ENCODE assay signal across 1 cellular context in the genomic region with DNA sequence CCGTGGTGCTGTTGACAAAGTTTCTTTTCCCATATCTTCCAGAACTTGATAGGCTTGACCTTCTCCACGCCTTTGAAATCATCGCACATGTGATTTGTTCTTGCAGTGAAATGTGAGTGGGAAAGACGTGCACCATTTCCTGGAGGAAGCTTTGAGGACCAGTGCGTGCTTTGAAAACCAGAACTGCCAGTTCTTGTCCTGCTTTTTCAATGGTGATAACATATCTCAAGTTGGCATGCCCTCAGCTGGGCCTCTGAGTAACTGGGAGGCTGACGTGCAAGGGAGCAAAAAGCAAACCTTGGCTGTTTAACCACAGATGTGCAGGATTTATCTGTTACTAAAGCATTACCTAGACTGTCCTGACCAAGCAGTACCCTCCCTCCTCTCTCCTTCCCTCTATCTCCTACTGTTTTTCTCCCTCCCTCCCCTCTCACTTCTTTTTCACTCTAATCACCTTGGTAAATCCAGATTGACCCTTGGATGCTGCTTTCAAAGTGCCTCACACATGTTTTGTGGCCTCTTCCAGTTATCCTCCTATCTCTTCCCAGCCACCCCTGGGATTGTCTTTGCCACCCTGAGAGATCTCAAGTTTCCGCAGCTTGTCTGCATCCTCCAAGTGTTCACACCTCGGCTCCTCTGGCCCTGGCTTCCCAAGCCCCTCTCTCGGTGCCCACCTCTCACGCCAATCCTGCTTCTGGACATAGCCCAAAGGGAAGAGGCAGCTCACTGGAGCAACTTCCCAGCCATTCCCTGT.
TF ChIP-seq lines count a peak whose summit lies in the region.

No MANE protein-coding gene starts in this region.

TF ChIP-seq in WTC11, 78 proteins besides CTCF, POLR2A, EP300 and RAD21 (continued from another document):
- TF ChIP-seq, protein P1, sequence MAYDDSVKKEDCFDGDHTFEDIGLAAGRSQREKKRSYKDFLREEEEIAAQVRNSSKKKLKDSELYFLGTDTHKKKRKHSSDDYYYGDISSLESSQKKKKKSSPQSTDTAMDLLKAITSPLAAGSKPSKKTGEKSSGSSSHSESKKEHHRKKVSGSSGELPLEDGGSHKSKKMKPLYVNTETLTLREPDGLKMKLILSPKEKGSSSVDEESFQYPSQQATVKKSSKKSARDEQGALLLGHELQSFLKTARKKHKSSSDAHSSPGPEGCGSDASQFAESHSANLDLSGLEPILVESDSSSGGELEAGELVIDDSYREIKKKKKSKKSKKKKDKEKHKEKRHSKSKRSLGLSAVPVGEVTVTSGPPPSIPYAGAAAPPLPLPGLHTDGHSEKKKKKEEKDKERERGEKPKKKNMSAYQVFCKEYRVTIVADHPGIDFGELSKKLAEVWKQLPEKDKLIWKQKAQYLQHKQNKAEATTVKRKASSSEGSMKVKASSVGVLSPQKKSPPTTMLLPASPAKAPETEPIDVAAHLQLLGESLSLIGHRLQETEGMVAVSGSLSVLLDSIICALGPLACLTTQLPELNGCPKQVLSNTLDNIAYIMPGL (CRISPR knock-in tag; IDR thresholded peaks at IDR 0.05), result no peak
TF ChIP-seq in WTC11: peak in this region for 0.
